In genomic region chr9:77544491-77545000, GRCh38 we compare ENCODE assay signal across 19 cellular contexts.
DNase-seq lines count a peak whose midpoint lies in the region; ATAC-seq and TF ChIP-seq lines count a peak whose summit lies in the region.
"Had no signal": no experiment of that assay in that cellular context is flagged by ENCODE, and none has a peak within 500 bp of the region (broad histone marks: within the 10 kb centered on the region; RNA-seq: fewer than 3 reads in every experiment).

No MANE protein-coding gene starts in this region.

- no peak for ATAC-seq in right cardiac atrium

- no peak overlapping the region for H2BK15ac ChIP-seq in mesenchymal stem cell (ENCODE audit: low read depth, poor library complexity, severe bottlenecking)

- H2AK5ac ChIP-seq in mesenchymal stem cell (ENCODE audit: low read length, severe bottlenecking), result no peak overlapping the region

- 32% methylated on average over 3 of the region's 3 CpGs for WGBS in mesenchymal stem cell
- 64% methylated on average over 3 of the region's 3 CpGs for WGBS in right cardiac atrium

- H3K4ac ChIP-seq in mesenchymal stem cell (ENCODE audit: low read depth in 1 of 2, low read length in 2 of 2), result no peak overlapping the region

- no peaks in the 10 kb centered on the region for H3K36me3 ChIP-seq in mesenchymal stem cell (ENCODE audit: control insufficient read depth in 1 of 2, insufficient read depth in 2 of 2, low read depth in 1 of 2, low read length in 2 of 2)

- H3K14ac ChIP-seq in mesenchymal stem cell (ENCODE audit: low read length in 2 of 2), result no peak overlapping the region

- no peak overlapping the region for H3K9ac ChIP-seq in mesenchymal stem cell (ENCODE audit: low read length)

- no peak overlapping the region for H2BK5ac ChIP-seq in mesenchymal stem cell (ENCODE audit: low read depth, low read length, poor library complexity, severe bottlenecking)

- TF ChIP-seq CTCF in fibroblast of mammary gland (conservative IDR thresholded peaks at IDR 0.05; ENCODE audit: control insufficient read depth, insufficient read depth, low read depth, low read length), result no peak

- H3K27ac ChIP-seq in mesenchymal stem cell (ENCODE audit: low read length, poor library complexity, severe bottlenecking) (no peak overlapping the region), right cardiac atrium (ENCODE audit: low read length) (no peak overlapping the region)
- H3K27ac ChIP-seq: HL-60 had no signal

- no peak overlapping the region for H4K8ac ChIP-seq in mesenchymal stem cell (ENCODE audit: low read length)

- H3K4me3 ChIP-seq in fibroblast of mammary gland (ENCODE audit: control insufficient read depth, low read depth, low read length) (no peak overlapping the region), mesenchymal stem cell (ENCODE audit: insufficient read depth in 1 of 2, low read depth in 1 of 2, low read length in 2 of 2) (no peak overlapping the region), right cardiac atrium (ENCODE audit: low read length) (no peak overlapping the region)

- H3K18ac ChIP-seq in mesenchymal stem cell (ENCODE audit: low read depth in 1 of 2, low read length in 2 of 2), result no peak overlapping the region

- DNase-seq in EL, result peak; percentile 60
- DNase-seq in astrocyte of the hippocampus (ENCODE audit: low read depth, low spot score), result peak; percentile 3
- DNase-seq in fibroblast of mammary gland (ENCODE audit: low read depth), result peak; percentile 47
- DNase-seq in mesenchymal stem cell, result peak; percentile 11
- DNase-seq in COLO829 (ENCODE audit: low spot score), result no peak
- no peak for DNase-seq in T-helper 9 cell
- no peak for DNase-seq in MV-4-11 (lab: John Stamatoyannopoulos, UW)
- no peak for DNase-seq in right cardiac atrium
- DNase-seq: AML-193, COR-L47, DMS153, H9, NCI-H1436, NCI-H2029, NCI-H2171, NCI-H446, NCI-H69, SIG-M5 had no signal

- no peak overlapping the region for H3K4me2 ChIP-seq in mesenchymal stem cell (ENCODE audit: low read length, poor library complexity, severe bottlenecking)

- H3K23ac ChIP-seq in mesenchymal stem cell (ENCODE audit: low read length in 2 of 2), result no peak overlapping the region

- H2AFZ ChIP-seq in mesenchymal stem cell (ENCODE audit: low read depth, low read length), result no peak overlapping the region

- H4K91ac ChIP-seq in mesenchymal stem cell (ENCODE audit: low read length), result no peak overlapping the region

- H3K9me3 ChIP-seq in mesenchymal stem cell (ENCODE audit: control insufficient read depth, low read length) (peaks cover 33% of the 10 kb centered on the region), right cardiac atrium (ENCODE audit: control insufficient read depth, low read length) (no peaks in the 10 kb centered on the region)

- no peak overlapping the region for H2BK120ac ChIP-seq in mesenchymal stem cell (ENCODE audit: low read depth, low read length)

- H2BK12ac ChIP-seq in mesenchymal stem cell (ENCODE audit: low read length in 2 of 2), result no peak overlapping the region

- H3K27me3 ChIP-seq in mesenchymal stem cell (ENCODE audit: control insufficient read depth in 1 of 2, insufficient read depth in 1 of 2, low read length in 2 of 2) (no peaks in the 10 kb centered on the region), right cardiac atrium (ENCODE audit: control insufficient read depth, insufficient read depth) (no peaks in the 10 kb centered on the region)

- H3K4me1 ChIP-seq in mesenchymal stem cell (ENCODE audit: control insufficient read depth, insufficient read depth, low read depth, low read length), result no peaks in the 10 kb centered on the region
- no peaks in the 10 kb centered on the region for H3K4me1 ChIP-seq in right cardiac atrium (ENCODE audit: control insufficient read depth, insufficient read depth, low read length)

- intact Hi-C loops in right cardiac atrium (cut with DNase I), result no loop called here

- H3K79me1 ChIP-seq in mesenchymal stem cell (replicated peaks; ENCODE audit: low read length, poor library complexity, severe bottlenecking), result no peaks in the 10 kb centered on the region

Comparison
In these comparisons a context has a peak if more than half of its experiments do, and no peak if none do; other contexts are left out.
1. DNase-seq: peak in EL (single experiment), astrocyte of the hippocampus (single experiment), fibroblast of mammary gland (single experiment) and mesenchymal stem cell (single experiment); none in COLO829 (single experiment), T-helper 9 cell (single experiment), MV-4-11 (single experiment) and right cardiac atrium (0 of 3).